Comparison of ENCODE assay signal across 1 cellular context in the genomic region with DNA sequence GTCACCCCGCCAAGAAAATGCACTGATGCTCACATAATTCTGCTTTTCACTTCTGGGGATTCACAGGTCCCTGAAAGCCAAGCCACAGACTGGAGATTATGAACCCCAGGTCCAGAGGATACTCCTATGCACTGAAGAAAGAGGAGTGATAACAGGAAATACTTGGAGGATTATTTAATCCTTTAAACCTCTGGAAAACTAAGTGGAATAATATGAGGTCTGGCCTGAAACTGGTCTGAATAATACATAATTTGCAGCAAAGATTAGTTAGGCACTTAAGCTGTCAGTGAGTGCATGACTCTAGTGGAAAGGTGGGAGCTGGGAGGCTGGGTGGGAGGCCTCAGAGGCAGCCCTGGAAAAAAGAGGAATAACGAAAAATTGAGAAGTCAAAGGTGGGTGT.
TF ChIP-seq lines count a peak whose summit lies in the region.

No MANE protein-coding gene starts in this region.

TF ChIP-seq in WTC11, 78 proteins besides CTCF, POLR2A, EP300 and RAD21 (continued from another document):
- TF ChIP-seq, protein P1, sequence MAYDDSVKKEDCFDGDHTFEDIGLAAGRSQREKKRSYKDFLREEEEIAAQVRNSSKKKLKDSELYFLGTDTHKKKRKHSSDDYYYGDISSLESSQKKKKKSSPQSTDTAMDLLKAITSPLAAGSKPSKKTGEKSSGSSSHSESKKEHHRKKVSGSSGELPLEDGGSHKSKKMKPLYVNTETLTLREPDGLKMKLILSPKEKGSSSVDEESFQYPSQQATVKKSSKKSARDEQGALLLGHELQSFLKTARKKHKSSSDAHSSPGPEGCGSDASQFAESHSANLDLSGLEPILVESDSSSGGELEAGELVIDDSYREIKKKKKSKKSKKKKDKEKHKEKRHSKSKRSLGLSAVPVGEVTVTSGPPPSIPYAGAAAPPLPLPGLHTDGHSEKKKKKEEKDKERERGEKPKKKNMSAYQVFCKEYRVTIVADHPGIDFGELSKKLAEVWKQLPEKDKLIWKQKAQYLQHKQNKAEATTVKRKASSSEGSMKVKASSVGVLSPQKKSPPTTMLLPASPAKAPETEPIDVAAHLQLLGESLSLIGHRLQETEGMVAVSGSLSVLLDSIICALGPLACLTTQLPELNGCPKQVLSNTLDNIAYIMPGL (CRISPR knock-in tag; IDR thresholded peaks at IDR 0.05) = no peak
- TF ChIP-seq, protein P2, sequence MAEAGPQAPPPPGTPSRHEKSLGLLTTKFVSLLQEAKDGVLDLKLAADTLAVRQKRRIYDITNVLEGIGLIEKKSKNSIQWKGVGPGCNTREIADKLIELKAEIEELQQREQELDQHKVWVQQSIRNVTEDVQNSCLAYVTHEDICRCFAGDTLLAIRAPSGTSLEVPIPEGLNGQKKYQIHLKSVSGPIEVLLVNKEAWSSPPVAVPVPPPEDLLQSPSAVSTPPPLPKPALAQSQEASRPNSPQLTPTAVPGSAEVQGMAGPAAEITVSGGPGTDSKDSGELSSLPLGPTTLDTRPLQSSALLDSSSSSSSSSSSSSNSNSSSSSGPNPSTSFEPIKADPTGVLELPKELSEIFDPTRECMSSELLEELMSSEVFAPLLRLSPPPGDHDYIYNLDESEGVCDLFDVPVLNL (CRISPR knock-in tag; IDR thresholded peaks at IDR 0.05; ENCODE audit: borderline replicate concordance, low read depth) = no peak
- TF ChIP-seq CREM (CRISPR knock-in tag; IDR thresholded peaks at IDR 0.05) = no peak
- TF ChIP-seq SOX15 (CRISPR knock-in tag; IDR thresholded peaks at IDR 0.05) = no peak
- TF ChIP-seq, protein P3, sequence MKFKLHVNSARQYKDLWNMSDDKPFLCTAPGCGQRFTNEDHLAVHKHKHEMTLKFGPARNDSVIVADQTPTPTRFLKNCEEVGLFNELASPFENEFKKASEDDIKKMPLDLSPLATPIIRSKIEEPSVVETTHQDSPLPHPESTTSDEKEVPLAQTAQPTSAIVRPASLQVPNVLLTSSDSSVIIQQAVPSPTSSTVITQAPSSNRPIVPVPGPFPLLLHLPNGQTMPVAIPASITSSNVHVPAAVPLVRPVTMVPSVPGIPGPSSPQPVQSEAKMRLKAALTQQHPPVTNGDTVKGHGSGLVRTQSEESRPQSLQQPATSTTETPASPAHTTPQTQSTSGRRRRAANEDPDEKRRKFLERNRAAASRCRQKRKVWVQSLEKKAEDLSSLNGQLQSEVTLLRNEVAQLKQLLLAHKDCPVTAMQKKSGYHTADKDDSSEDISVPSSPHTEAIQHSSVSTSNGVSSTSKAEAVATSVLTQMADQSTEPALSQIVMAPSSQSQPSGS (CRISPR knock-in tag; IDR thresholded peaks at IDR 0.05; ENCODE audit: borderline replicate concordance, low read depth) = no peak
- TF ChIP-seq, protein P4, sequence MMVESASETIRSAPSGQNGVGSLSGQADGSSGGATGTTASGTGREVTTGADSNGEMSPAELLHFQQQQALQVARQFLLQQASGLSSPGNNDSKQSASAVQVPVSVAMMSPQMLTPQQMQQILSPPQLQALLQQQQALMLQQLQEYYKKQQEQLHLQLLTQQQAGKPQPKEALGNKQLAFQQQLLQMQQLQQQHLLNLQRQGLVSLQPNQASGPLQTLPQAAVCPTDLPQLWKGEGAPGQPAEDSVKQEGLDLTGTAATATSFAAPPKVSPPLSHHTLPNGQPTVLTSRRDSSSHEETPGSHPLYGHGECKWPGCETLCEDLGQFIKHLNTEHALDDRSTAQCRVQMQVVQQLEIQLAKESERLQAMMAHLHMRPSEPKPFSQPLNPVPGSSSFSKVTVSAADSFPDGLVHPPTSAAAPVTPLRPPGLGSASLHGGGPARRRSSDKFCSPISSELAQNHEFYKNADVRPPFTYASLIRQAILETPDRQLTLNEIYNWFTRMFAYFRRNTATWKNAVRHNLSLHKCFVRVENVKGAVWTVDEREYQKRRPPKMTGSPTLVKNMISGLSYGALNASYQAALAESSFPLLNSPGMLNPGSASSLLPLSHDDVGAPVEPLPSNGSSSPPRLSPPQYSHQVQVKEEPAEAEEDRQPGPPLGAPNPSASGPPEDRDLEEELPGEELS (CRISPR knock-in tag; IDR thresholded peaks at IDR 0.05) = no peak
- TF ChIP-seq ZBTB21 (CRISPR knock-in tag; IDR thresholded peaks at IDR 0.05; ENCODE audit: borderline replicate concordance) = no peak
- no peak for TF ChIP-seq GRHL2 (CRISPR knock-in tag; IDR thresholded peaks at IDR 0.05; ENCODE audit: insufficient replicate concordance, severe bottlenecking)
- TF ChIP-seq FOXK1 (CRISPR knock-in tag; IDR thresholded peaks at IDR 0.05) = no peak
